In the genomic region with DNA sequence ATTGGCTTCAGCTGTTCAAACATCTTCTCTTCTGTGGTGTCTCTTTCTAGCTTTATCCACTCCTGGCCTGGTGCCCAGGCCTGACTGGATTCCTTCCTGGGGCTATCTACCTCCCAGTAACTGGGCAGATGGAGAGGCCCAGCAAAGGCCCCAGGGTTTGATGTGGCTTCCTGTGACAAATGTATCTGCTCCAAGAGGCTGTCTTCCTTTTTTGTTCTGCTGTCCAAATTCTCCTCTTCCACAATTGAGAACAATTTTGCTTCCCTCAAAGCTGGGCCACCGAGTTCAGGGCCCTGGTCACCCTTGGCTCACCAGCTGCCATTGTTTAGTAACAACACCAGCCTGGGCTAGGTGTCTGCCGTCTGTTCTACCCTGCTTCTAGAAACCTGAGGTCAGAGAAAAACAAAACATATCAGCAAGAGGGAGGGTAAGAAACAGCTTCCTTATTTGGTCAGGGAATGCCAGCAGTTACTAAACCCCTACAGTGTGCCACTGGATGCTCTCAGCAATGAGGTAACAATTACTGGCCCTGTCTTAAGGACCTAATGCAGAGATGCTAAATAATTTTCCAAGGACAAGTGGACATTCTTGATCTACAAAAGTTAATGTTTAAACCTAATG, we compare ENCODE assay signal across 10 cellular contexts. TPM values are rescaled to one million over a fixed set of nuclear protein-coding genes. Genes with fewer than 3 reads are reported as not detected.
DNase-seq lines count a peak whose midpoint lies in the region; ATAC-seq and TF ChIP-seq lines count a peak whose summit lies in the region.
"Had no signal": no experiment of that assay in that cellular context is flagged by ENCODE, and none has a peak within 500 bp of the region (broad histone marks: within the 10 kb centered on the region; RNA-seq: fewer than 3 reads in every experiment).

No MANE protein-coding gene starts in this region.

- peak overlapping the region in 2 of 11 experiments; percentile 45 to 49; a peak in 3 of 22 replicates for H3K9ac ChIP-seq in BLaER1 treated with 17β-estradiol and CSF1 and Interleukin-3, amounts not matched to agents 10 nM and 100 nM
- no peak overlapping the region for H3K9ac ChIP-seq in GM23248

- peaks cover 0 to 16% (median 12%) of the 10 kb centered on the region in 11 experiments; a peak in 13 of 22 replicates for H3K9me3 ChIP-seq in BLaER1 treated with 17β-estradiol and CSF1 and Interleukin-3, amounts not matched to agents 10 nM and 100 nM (replicated peaks in 1 of 11)
- no peaks in the 10 kb centered on the region for H3K9me3 ChIP-seq in GM23248 (ENCODE audit: low read depth)
- H3K9me3 ChIP-seq: thoracic aorta had no signal

- H4K20me1 ChIP-seq in BLaER1 treated with 17β-estradiol and CSF1 and Interleukin-3, amounts not matched to agents 10 nM and 100 nM = no peaks in the 10 kb centered on the region; a peak in 1 of 22 replicates
- no peaks in the 10 kb centered on the region for H4K20me1 ChIP-seq in GM23248 (ENCODE audit: insufficient read depth)

- H3F3A ChIP-seq in GM23248 (ENCODE audit: insufficient read depth) = no peaks in the 10 kb centered on the region

- H3K4me3 ChIP-seq in BLaER1 treated with 17β-estradiol and CSF1 and Interleukin-3, amounts not matched to agents 10 nM and 100 nM = no peak overlapping the region
- H3K4me3 ChIP-seq in GM23248 = no peak overlapping the region
- H3K4me3 ChIP-seq: thoracic aorta had no signal

- peak overlapping the region in 7 of 11 experiments; percentile 6 to 70 (median 55); a peak in 11 of 22 replicates for H3K27ac ChIP-seq in BLaER1 treated with 17β-estradiol and CSF1 and Interleukin-3, amounts not matched to agents 10 nM and 100 nM
- no peak overlapping the region for H3K27ac ChIP-seq in GM23248
- peak overlapping the region; percentile 75 for H3K27ac ChIP-seq in RWPE1
- H3K27ac ChIP-seq: thoracic aorta had no signal

- CTCF ChIA-PET in RWPE1 (lab: Yijun Ruan, JAX) = interaction anchor here (2.5 kb wide), 1 partner anchor 23 kb away, joined by 10 read pairs; no protein-coding TSS in a partner anchor

- H3K79me2 ChIP-seq in GM23248 (ENCODE audit: insufficient read depth) = no peaks in the 10 kb centered on the region

- peak; percentile 8 for DNase-seq in GM23248
- peak; percentile 20 for DNase-seq in RWPE1 (ENCODE audit: low spot score)
- peak; percentile 20 for DNase-seq in glomerular visceral epithelial cell (ENCODE audit: extremely low spot score)
- DNase-seq in RKO (ENCODE audit: low spot score) = no peak
- no peak for DNase-seq in NCI-H526 (lab: John Stamatoyannopoulos, UW)
- no peak for DNase-seq in retina
- DNase-seq: activated naive CD4-positive, alpha-beta T cell had no signal

- no peak for ATAC-seq in GM18870 (IDR thresholded peaks at IDR 0.05; ENCODE audit: unreplicated experiment)

- H3K36me3 ChIP-seq in BLaER1 treated with 17β-estradiol and CSF1 and Interleukin-3, amounts not matched to agents 10 nM and 100 nM = no peaks in the 10 kb centered on the region
- H3K36me3 ChIP-seq in GM23248 (ENCODE audit: low read depth) = no peaks in the 10 kb centered on the region
- H3K36me3 ChIP-seq: thoracic aorta had no signal

- H3K4me2 ChIP-seq in BLaER1 treated with 17β-estradiol and CSF1 and Interleukin-3, amounts not matched to agents 10 nM and 100 nM = peak overlapping the region; percentile 28 to 77 (median 50); a peak in 21 of 22 replicates
- no peak overlapping the region for H3K4me2 ChIP-seq in GM23248 (ENCODE audit: unreplicated experiment)

- H3K27me3 ChIP-seq in BLaER1 treated with 17β-estradiol and CSF1 and Interleukin-3, amounts not matched to agents 10 nM and 100 nM = no peaks in the 10 kb centered on the region
- H3K27me3 ChIP-seq in GM23248 (replicated peaks; ENCODE audit: insufficient read depth) = no peaks in the 10 kb centered on the region; the same call in none of the 2 replicates

- H3K4me1 ChIP-seq in BLaER1 treated with 17β-estradiol and CSF1 and Interleukin-3, amounts not matched to agents 10 nM and 100 nM = peaks cover 9 to 28% (median 12%) of the 10 kb centered on the region in 10 experiments
- H3K4me1 ChIP-seq in GM23248 (ENCODE audit: insufficient read depth) = no peaks in the 10 kb centered on the region

- WGBS in GM23248 (ENCODE audit: low coverage in 1 of 2, low lambda C conversion rate in 2 of 2, missing lambda C conversion rate in 2 of 2), 2 experiments = 14 to 22% methylated on average over 2 of the region's 2 CpGs

- no peaks in the 10 kb centered on the region for H3K9me2 ChIP-seq in GM23248 (ENCODE audit: insufficient read depth)

- no peak overlapping the region for H2AFZ ChIP-seq in GM23248

- TF ChIP-seq CTCF in RWPE1 (conservative IDR thresholded peaks at IDR 0.05; ENCODE audit: low read depth) = no peak

- POLR2A ChIA-PET in RWPE1 (lab: Yijun Ruan, JAX; ENCODE audit: low non-redundant PET) = no interaction called here

- in situ Hi-C loops in GM23248 (cut with MboI) = no loop called here

RNA-seq across cellular contexts. Expression of gene ZFP57, which starts 3.9 kb away (rescaled TPM):
- not detected in 2 replicates for total RNA-seq in GM23248 (2014; rRNA removed; shearing (Covaris generic))
- not detected in 2 replicates for polyA plus RNA-seq in GM23248 (2016; fragmentation: Nextera tagmentation; extraction: Ambion mirVana)

RNA-seq across cellular contexts. Expression of gene MOG, which starts 20.2 kb away (rescaled TPM):
- not detected in 2 replicates for total RNA-seq in GM23248 (2014; rRNA removed; shearing (Covaris generic))
- polyA plus RNA-seq in GM23248 (2016; fragmentation: Nextera tagmentation; extraction: Ambion mirVana) = not detected in 2 replicates
- total RNA-seq: thoracic aorta had no signal

RNA-seq across cellular contexts. Expression of gene GABBR1, which starts 44.1 kb away (rescaled TPM):
- 4.6 and 5.3 TPM in 2 replicates for total RNA-seq in GM23248 (2014; rRNA removed; shearing (Covaris generic))
- polyA plus RNA-seq in GM23248 (2016; fragmentation: Nextera tagmentation; extraction: Ambion mirVana) = 5.8 and 6.1 TPM in 2 replicates

RNA-seq across cellular contexts. Expression of gene HLA-F, which starts 46.1 kb away (rescaled TPM):
- total RNA-seq in GM23248 (2014; rRNA removed; shearing (Covaris generic)) = 0.13 and 0.43 TPM in 2 replicates
- 0.37 and 0.93 TPM in 2 replicates for polyA plus RNA-seq in GM23248 (2016; fragmentation: Nextera tagmentation; extraction: Ambion mirVana)

Comparison
In these comparisons a context has a peak if more than half of its experiments do, and no peak if none do; other contexts are left out.
1. DNase-seq: peak in GM23248 (single experiment), RWPE1 (single experiment) and glomerular visceral epithelial cell (single experiment); none in RKO (single experiment), NCI-H526 (0 of 2) and retina (single experiment).